1 cellular context compared by ENCODE assay signal in genomic region chr9:122320346-122320995, GRCh38.
TF ChIP-seq lines count a peak whose summit lies in the region.

No MANE protein-coding gene starts in this region.

TF ChIP-seq in HepG2, 621 proteins besides CTCF, POLR2A, EP300 and RAD21:
- TF ChIP-seq FOXK2 (IDR thresholded peaks at IDR 0.05) (no peak), ZNF724P (CRISPR knock-in tag; IDR thresholded peaks at IDR 0.05; ENCODE audit: borderline replicate concordance) (no peak), ZNF800 (CRISPR knock-in tag; IDR thresholded peaks at IDR 0.05) (no peak), CENPBD1 (CRISPR knock-in tag; IDR thresholded peaks at IDR 0.05; ENCODE audit: borderline replicate concordance, low read depth) (no peak), KAT2B (IDR thresholded peaks at IDR 0.05; ENCODE audit: borderline replicate concordance, low read depth, low read length) (no peak), ELF4 (CRISPR knock-in tag; IDR thresholded peaks at IDR 0.05; ENCODE audit: borderline replicate concordance) (no peak), CHCHD3 (CRISPR knock-in tag; IDR thresholded peaks at IDR 0.05) (no peak), ZBTB10 (CRISPR knock-in tag; IDR thresholded peaks at IDR 0.05; ENCODE audit: borderline replicate concordance) (no peak), ZNF282 (IDR thresholded peaks at IDR 0.05; ENCODE audit: partially characterized antibody) (no peak), CEBPG (CRISPR knock-in tag; IDR thresholded peaks at IDR 0.05) (no peak), KAT7 (CRISPR knock-in tag; IDR thresholded peaks at IDR 0.05; ENCODE audit: borderline replicate concordance) (no peak), ZNF280B (CRISPR knock-in tag; IDR thresholded peaks at IDR 0.05; ENCODE audit: borderline replicate concordance) (no peak), ZBTB39 (CRISPR knock-in tag; IDR thresholded peaks at IDR 0.05) (no peak), ZNF83 (CRISPR knock-in tag; IDR thresholded peaks at IDR 0.05; ENCODE audit: borderline replicate concordance) (no peak)
